Comparison of ENCODE assay signal across 23 cellular contexts in genomic region chr11:70433526-70433925, GRCh38. TPM values are rescaled to one million over a fixed set of nuclear protein-coding genes. Genes with fewer than 3 reads are reported as not detected.
"Had no signal": no experiment of that assay in that cellular context is flagged by ENCODE, and none has a peak within 500 bp of the region (broad histone marks: within the 10 kb centered on the region; RNA-seq: fewer than 3 reads in every experiment).

No MANE protein-coding gene starts in this region.

- H3K79me2 ChIP-seq: hepatocyte had no signal

- H3K4me1 ChIP-seq: lower lobe of right lung, suprapubic skin, uterus had no signal

- H3K9me3 Mint-ChIP-seq: naive thymus-derived CD8-positive, alpha-beta T cell; nephron; stimulated activated effector memory CD8-positive, alpha-beta T cell treated with anti-CD3 and anti-CD28 coated beads, Interleukin-12 subunit alpha, Interleukin-12 subunit beta, amount 100 ng/mL, for 72 hours; stimulated activated naive CD8-positive, alpha-beta T cell treated with anti-CD3 and anti-CD28 coated beads, Interleukin-15, Interleukin-2, amounts not matched to agents 100 ng/mL and 50 ng/mL, for 24 hours; type B pancreatic cell had no signal

- H3K9me3 ChIP-seq: lower lobe of right lung, ovary, prostate gland, suprapubic skin, thoracic aorta, tibial artery, uterus had no signal

- H3K4me3 Mint-ChIP-seq: naive thymus-derived CD8-positive, alpha-beta T cell; nephron; stimulated activated effector memory CD8-positive, alpha-beta T cell treated with anti-CD3 and anti-CD28 coated beads, Interleukin-12 subunit alpha, Interleukin-12 subunit beta, amount 100 ng/mL, for 72 hours; stimulated activated naive CD8-positive, alpha-beta T cell treated with anti-CD3 and anti-CD28 coated beads, Interleukin-15, Interleukin-2, amounts not matched to agents 100 ng/mL and 50 ng/mL, for 24 hours; type B pancreatic cell had no signal

- H3K27me3 ChIP-seq: hepatocyte, ovary, suprapubic skin, tibial artery, uterus had no signal

- H3K27ac ChIP-seq: hepatocyte, lower lobe of right lung, ovary, prostate gland, skin epidermis, suprapubic skin, thoracic aorta, tibial artery, uterus had no signal

- H3K4me1 Mint-ChIP-seq: nephron; stimulated activated effector memory CD8-positive, alpha-beta T cell treated with anti-CD3 and anti-CD28 coated beads, Interleukin-12 subunit alpha, Interleukin-12 subunit beta, amount 100 ng/mL, for 72 hours had no signal

- H3K36me3 Mint-ChIP-seq: naive thymus-derived CD8-positive, alpha-beta T cell had no signal

- H3K4me3 ChIP-seq: hepatocyte, lower lobe of right lung, ovary, prostate gland, skin epidermis, suprapubic skin, thoracic aorta, tibial artery, uterus had no signal

- H3K4me2 ChIP-seq: hepatocyte had no signal

- H3K36me3 ChIP-seq: ovary, uterus had no signal

- H3K27ac Mint-ChIP-seq: naive thymus-derived CD8-positive, alpha-beta T cell; nephron; stimulated activated effector memory CD8-positive, alpha-beta T cell treated with anti-CD3 and anti-CD28 coated beads, Interleukin-12 subunit alpha, Interleukin-12 subunit beta, amount 100 ng/mL, for 72 hours; stimulated activated naive CD8-positive, alpha-beta T cell treated with anti-CD3 and anti-CD28 coated beads, Interleukin-15, Interleukin-2, amounts not matched to agents 100 ng/mL and 50 ng/mL, for 24 hours; type B pancreatic cell had no signal

- H3K27me3 Mint-ChIP-seq: type B pancreatic cell had no signal

- DNase-seq: islet precursor cell; lower lobe of right lung; mammary epithelial cell; mesenchymal stem cell; ovary; retina; stimulated activated CD4-positive, alpha-beta T cell treated with anti-CD3 and anti-CD28 coated beads, Interleukin-12 subunit alpha, Interleukin-12 subunit beta, amount 100 ng/mL, for 4 hours; stimulated activated CD4-positive, alpha-beta T cell treated with anti-CD3 and anti-CD28 coated beads, Interleukin-15, amount 100 ng/mL, for 24 hours; stimulated activated CD4-positive, alpha-beta T cell treated with anti-CD3 and anti-CD28 coated beads, Interleukin-2, amount 100 ng/mL, for 24 hours; stimulated activated CD4-positive, alpha-beta T cell treated with anti-CD3 and anti-CD28 coated beads, Interleukin-4, amount 100 ng/mL, for 1 hour; stimulated activated naive CD4-positive, alpha-beta T cell; tibial artery; uterus had no signal

- H2AFZ ChIP-seq: hepatocyte had no signal

RNA-seq across cellular contexts. Expression of gene CTTN, which starts 35.2 kb away (rescaled TPM):
- polyA plus RNA-seq: naive thymus-derived CD8-positive, alpha-beta T cell had no signal
